Comparison of ENCODE assay signal across 8 cellular contexts in genomic region chr1:27284425-27285287, GRCh38. TPM values are rescaled to one million over a fixed set of nuclear protein-coding genes. Genes with fewer than 3 reads are reported as not detected.
A peak's percentile ranks its signal among the peaks of the same experiment; 100 is the strongest.
DNase-seq lines count a peak whose midpoint lies in the region; ATAC-seq and TF ChIP-seq lines count a peak whose summit lies in the region.

No MANE protein-coding gene starts in this region.

- no peak overlapping the region for H3K9ac ChIP-seq in Loucy (ENCODE audit: low read depth, low read length, poor library complexity, severe bottlenecking)

- no peak overlapping the region for H3K27ac ChIP-seq in RWPE1
- H3K27ac ChIP-seq in neutrophil, result no peak overlapping the region
- no peak overlapping the region for H3K27ac ChIP-seq in substantia nigra (ENCODE audit: low read depth, low read length, poor library complexity, severe bottlenecking)

- H3K9me2 ChIP-seq in Loucy (replicated peaks; ENCODE audit: low read depth, low read length), result no peaks in the 10 kb centered on the region

- no peaks in the 10 kb centered on the region for H3K27me3 ChIP-seq in Loucy (ENCODE audit: insufficient read depth, low read length, poor library complexity, severe bottlenecking)
- H3K27me3 ChIP-seq in neutrophil, result no peaks in the 10 kb centered on the region

- H3F3A ChIP-seq in Loucy (ENCODE audit: low read depth), result no peaks in the 10 kb centered on the region

- TF ChIP-seq CTCF in Loucy (conservative IDR thresholded peaks at IDR 0.05; ENCODE audit: low read length), result peak; percentile 82
- peak; percentile 88 for TF ChIP-seq CTCF in RWPE1 (conservative IDR thresholded peaks at IDR 0.05; ENCODE audit: low read depth)
- peak; percentile 71 for TF ChIP-seq CTCF in fibroblast of villous mesenchyme (IDR thresholded peaks at IDR 0.05; ENCODE audit: insufficient read depth, low read depth, low read length)
- TF ChIP-seq CTCF in neutrophil (IDR thresholded peaks at IDR 0.05), result peak; percentile 68

- H3K36me3 ChIP-seq in Loucy (ENCODE audit: insufficient read depth, low read length), result peaks cover 31% of the 10 kb centered on the region; the same call in 1 of the 2 replicates
- H3K36me3 ChIP-seq in neutrophil, result peaks cover 65% of the 10 kb centered on the region

- H4K20me1 ChIP-seq in Loucy (ENCODE audit: insufficient read depth, low read length, poor library complexity, severe bottlenecking), result no peaks in the 10 kb centered on the region

- H3K4me3 ChIP-seq in Loucy (ENCODE audit: low read length, poor library complexity, severe bottlenecking) (no peak overlapping the region), fibroblast of villous mesenchyme (ENCODE audit: low read depth, low read length) (no peak overlapping the region), neutrophil (ENCODE audit: low read depth in 1 of 2, low read length in 1 of 2) (no peak overlapping the region)

- H3K4me1 ChIP-seq in Loucy (ENCODE audit: insufficient read depth, low read length, poor library complexity, severe bottlenecking) (peaks cover 4% of the 10 kb centered on the region), neutrophil (ENCODE audit: control insufficient read depth in 1 of 2, insufficient read depth in 1 of 2, low read depth in 1 of 2, low read length in 1 of 2) (no peaks in the 10 kb centered on the region)

- no peaks in the 10 kb centered on the region for H3K79me2 ChIP-seq in Loucy (ENCODE audit: insufficient read depth, low read length)

- no peak overlapping the region for H2AFZ ChIP-seq in Loucy (ENCODE audit: low read length)

- DNase-seq in DMS53 treated with DMSO at 0.1 percent for 48 hours (lab: John Stamatoyannopoulos, UW; ENCODE audit: unreplicated experiment), result peak; percentile 81
- DNase-seq in RWPE1 (ENCODE audit: low spot score), result peak; percentile 82
- peak; percentile 67 for DNase-seq in activated T-helper 1 cell treated with Interleukin-2 at 50 U/mL for 16 hours (ENCODE audit: low read depth)
- peak; percentile 81 for DNase-seq in fibroblast of villous mesenchyme (ENCODE audit: low read depth)
- peak in 40 of 49 donors; percentile 3 to 84 (median 60) for DNase-seq in substantia nigra (lab: John Stamatoyannopoulos, UW)

- POLR2A ChIA-PET in RWPE1 (lab: Yijun Ruan, JAX; ENCODE audit: low non-redundant PET), result no interaction called here

- ATAC-seq in GM21717 (IDR thresholded peaks at IDR 0.05; ENCODE audit: unreplicated experiment), result no peak

- CTCF ChIA-PET in RWPE1 (lab: Yijun Ruan, JAX), result interaction anchor here (0.6 to 2.5 kb wide), 10 partner anchors 9 to 593 kb away, joined by 3 to 12 read pairs (median 4); no protein-coding TSS in a partner anchor

- H3K4me2 ChIP-seq in Loucy (ENCODE audit: low read depth, low read length, poor library complexity, severe bottlenecking), result no peak overlapping the region

- H3K9me3 ChIP-seq in Loucy (ENCODE audit: insufficient read depth, low read depth, low read length) (no peaks in the 10 kb centered on the region), neutrophil (no peaks in the 10 kb centered on the region)

RNA-seq across cellular contexts. Expression of gene TMEM222, which starts 37.3 kb away (rescaled TPM):
- 17.3 and 23.5 TPM in 2 replicates for total RNA-seq in fibroblast of villous mesenchyme

RNA-seq across cellular contexts. Expression of gene WDTC1, which starts 50.2 kb away (rescaled TPM):
- total RNA-seq in fibroblast of villous mesenchyme, result 20.0 and 21.2 TPM in 2 replicates

RNA-seq across cellular contexts. Expression of gene SYTL1, which starts 57.2 kb away (rescaled TPM):
- total RNA-seq in fibroblast of villous mesenchyme, result under 0.01 and 0.32 TPM in 2 replicates
